20 cellular contexts compared by ENCODE assay signal in the genomic region with DNA sequence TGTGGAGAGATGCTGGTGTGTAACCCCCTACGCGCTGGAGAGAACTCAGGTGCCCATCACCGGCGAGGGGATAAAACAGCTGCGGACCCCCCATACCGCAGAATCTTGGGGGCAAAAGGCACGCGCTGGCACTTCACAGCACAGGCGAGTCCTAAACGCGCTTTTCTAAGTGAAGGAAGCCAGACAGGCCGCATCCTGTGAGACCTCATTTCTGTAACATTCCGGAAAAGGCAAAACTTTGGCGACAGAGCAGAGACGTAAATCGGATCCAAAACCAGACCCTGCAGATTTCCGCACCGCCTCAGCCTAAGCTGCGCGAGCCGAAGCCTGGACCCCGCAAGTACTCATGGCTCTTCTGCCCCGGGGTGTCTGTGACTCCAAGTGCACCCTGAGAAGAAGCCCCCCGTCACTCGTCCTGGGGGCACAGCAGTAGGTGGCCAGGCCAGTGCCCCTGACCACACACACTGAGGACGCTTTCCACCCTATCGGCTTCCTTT.
DNase-seq lines count a peak whose midpoint lies in the region; ATAC-seq and TF ChIP-seq lines count a peak whose summit lies in the region.
"Had no signal": no experiment of that assay in that cellular context is flagged by ENCODE, and none has a peak within 500 bp of the region (broad histone marks: within the 10 kb centered on the region; RNA-seq: fewer than 3 reads in every experiment).

No MANE protein-coding gene starts in this region.

- no peak overlapping the region for H3K27ac Mint-ChIP-seq in stimulated activated naive CD8-positive, alpha-beta T cell treated with anti-CD3 and anti-CD28 coated beads, Interleukin-15, amount 100 ng/mL, for 72 hours
- H3K27ac Mint-ChIP-seq: activated CD4-positive, alpha-beta memory T cell treated with anti-CD3 and anti-CD28 coated beads, Interleukin-2, amount 10 ng/mL, durations not matched to agents 7 days and 5 days; activated naive CD8-positive, alpha-beta T cell; CD4-positive, alpha-beta T cell had no signal

- H3K9me3 ChIP-seq in right cardiac atrium (ENCODE audit: control insufficient read depth, low read length) (no peaks in the 10 kb centered on the region), right atrium auricular region (peaks cover 0 to 3% of the 10 kb centered on the region in 2 donors), esophagus muscularis mucosa (no peaks in the 10 kb centered on the region), vagina (no peaks in the 10 kb centered on the region)
- H3K9me3 ChIP-seq: mucosa of descending colon had no signal

- no peak overlapping the region for H3K27ac ChIP-seq in right cardiac atrium (ENCODE audit: low read length)
- H3K27ac ChIP-seq in right atrium auricular region = peak overlapping the region in 1 of 2 donors; percentile 27
- peak overlapping the region; percentile 60 to 79 (median 74) for H3K27ac ChIP-seq in esophagus muscularis mucosa (replicated peaks in 1 of 4)
- peak overlapping the region; percentile 27 for H3K27ac ChIP-seq in vagina
- H3K27ac ChIP-seq: brain microvascular endothelial cell had no signal

- TF ChIP-seq CTCF in right atrium auricular region (IDR thresholded peaks at IDR 0.05) (no peak), esophagus muscularis mucosa (IDR thresholded peaks at IDR 0.05) (no peak), vagina (IDR thresholded peaks at IDR 0.05) (no peak)

- H3K9me3 Mint-ChIP-seq in stimulated activated naive CD8-positive, alpha-beta T cell treated with anti-CD3 and anti-CD28 coated beads, Interleukin-15, amount 100 ng/mL, for 72 hours = peaks cover 2% of the 10 kb centered on the region in 2 donors
- H3K9me3 Mint-ChIP-seq: activated CD4-positive, alpha-beta memory T cell treated with anti-CD3 and anti-CD28 coated beads, Interleukin-2, amount 10 ng/mL, durations not matched to agents 7 days and 5 days; CD4-positive, alpha-beta T cell had no signal

- no peak for TF ChIP-seq EP300 in esophagus muscularis mucosa (IDR thresholded peaks at IDR 0.05)

- ATAC-seq in right cardiac atrium = no peak
- no peak for ATAC-seq in stimulated activated naive CD8-positive, alpha-beta T cell treated with anti-CD3 and anti-CD28 coated beads, Interleukin-15, amount 100 ng/mL, for 72 hours
- ATAC-seq: mucosa of descending colon had no signal

- no peaks in the 10 kb centered on the region for H3K4me1 ChIP-seq in right cardiac atrium (ENCODE audit: control insufficient read depth, insufficient read depth, low read length)
- peaks cover 0 to 23% of the 10 kb centered on the region in 2 donors for H3K4me1 ChIP-seq in right atrium auricular region
- peaks cover 18 to 90% (median 76%) of the 10 kb centered on the region in 4 donors for H3K4me1 ChIP-seq in esophagus muscularis mucosa
- peaks cover 16% of the 10 kb centered on the region for H3K4me1 ChIP-seq in vagina

- H3K4me1 Mint-ChIP-seq in stimulated activated naive CD8-positive, alpha-beta T cell treated with anti-CD3 and anti-CD28 coated beads, Interleukin-15, amount 100 ng/mL, for 72 hours = peaks cover 8% of the 10 kb centered on the region

- intact Hi-C loops in right cardiac atrium (cut with DNase I) (no loop called here), esophagus muscularis mucosa (cut with DNase I) (no loop called here), posterior vena cava (cut with DNase I) (no loop called here), vagina (cut with DNase I) (no loop called here)

- no peak for TF ChIP-seq POLR2A in esophagus muscularis mucosa (IDR thresholded peaks at IDR 0.05; ENCODE audit: low read depth)
- no peak for TF ChIP-seq POLR2A in vagina (IDR thresholded peaks at IDR 0.05)

- H3K27me3 ChIP-seq in right cardiac atrium (ENCODE audit: control insufficient read depth, insufficient read depth) (no peaks in the 10 kb centered on the region), right atrium auricular region (no peaks in the 10 kb centered on the region), esophagus muscularis mucosa (no peaks in the 10 kb centered on the region), vagina (no peaks in the 10 kb centered on the region)
- H3K27me3 ChIP-seq: brain microvascular endothelial cell had no signal

- H3K36me3 ChIP-seq in right atrium auricular region (no peaks in the 10 kb centered on the region), esophagus muscularis mucosa (no peaks in the 10 kb centered on the region), vagina (no peaks in the 10 kb centered on the region)
- H3K36me3 ChIP-seq: brain microvascular endothelial cell had no signal

- H3K4me3 ChIP-seq in right cardiac atrium (ENCODE audit: low read length) (no peak overlapping the region), right atrium auricular region (no peak overlapping the region), esophagus muscularis mucosa (peak overlapping the region in 1 of 4 donors; percentile 6), vagina (peak overlapping the region in 1 of 2 donors; percentile 14)
- H3K4me3 ChIP-seq: mucosa of descending colon had no signal

- no peak overlapping the region for H3K4me3 Mint-ChIP-seq in stimulated activated naive CD8-positive, alpha-beta T cell treated with anti-CD3 and anti-CD28 coated beads, Interleukin-15, amount 100 ng/mL, for 72 hours
- H3K4me3 Mint-ChIP-seq: activated CD4-positive, alpha-beta memory T cell treated with anti-CD3 and anti-CD28 coated beads, Interleukin-2, amount 10 ng/mL, durations not matched to agents 7 days and 5 days; activated naive CD8-positive, alpha-beta T cell; CD4-positive, alpha-beta T cell had no signal

- peaks cover 14% of the 10 kb centered on the region for H3K27me3 Mint-ChIP-seq in stimulated activated naive CD8-positive, alpha-beta T cell treated with anti-CD3 and anti-CD28 coated beads, Interleukin-15, amount 100 ng/mL, for 72 hours
- H3K27me3 Mint-ChIP-seq: CD4-positive, alpha-beta T cell had no signal

- 76% methylated on average over 27 of the region's 27 CpGs for WGBS in right cardiac atrium
- WGBS in esophagus muscularis mucosa = 67% methylated on average over 20 of the region's 27 CpGs

- DNase-seq in right cardiac atrium = peak; percentile 4 to 35 (median 26)
- no peak for DNase-seq in right atrium auricular region (ENCODE audit: low spot score)
- DNase-seq in esophagus muscularis mucosa (ENCODE audit: extremely low spot score) = no peak
- DNase-seq in posterior vena cava (ENCODE audit: low spot score) = peak; percentile 71
- DNase-seq in vagina (ENCODE audit: extremely low spot score in 2 of 2) = no peak
- no peak for DNase-seq in stimulated activated naive CD8-positive, alpha-beta T cell treated with anti-CD3 and anti-CD28 coated beads, Interleukin-15, amount 100 ng/mL, for 72 hours
- no peak for DNase-seq in NCI-H1092 treated with DMSO at 0.1 percent for 48 hours (lab: John Stamatoyannopoulos, UW)
- DNase-seq in NCI-H1436 treated with DMSO at 0.1 percent for 48 hours (lab: John Stamatoyannopoulos, UW) = no peak
- DNase-seq: activated CD4-positive, alpha-beta memory T cell treated with anti-CD3 and anti-CD28 coated beads, Interleukin-2, amount 10 ng/mL, durations not matched to agents 7 days and 5 days; activated T-cell treated with anti-CD3 and anti-CD28 coated beads, Interleukin-2, amount 50 U/mL, for 48 hours; brain microvascular endothelial cell; DMS79 treated with DMSO at 0.1 percent for 48 hours; erythroblast; MV-4-11; NCI-H524; SIG-M5; stimulated activated CD4-positive, alpha-beta T cell treated with anti-CD3 and anti-CD28 coated beads, Interleukin-4, amount 100 ng/mL, for 4 hours had no signal

Comparison
In these comparisons a context has a peak if more than half of its experiments do, and no peak if none do; other contexts are left out.
1. DNase-seq: peak in right cardiac atrium (3 of 3) and posterior vena cava (single experiment); none in right atrium auricular region (single experiment), esophagus muscularis mucosa (single experiment), vagina (0 of 2), stimulated activated naive CD8-positive, alpha-beta T cell treated with anti-CD3 and anti-CD28 coated beads, Interleukin-15, amount 100 ng/mL, for 72 hours (0 of 2), NCI-H1092 treated with DMSO at 0.1 percent for 48 hours (single experiment) and NCI-H1436 treated with DMSO at 0.1 percent for 48 hours (single experiment).